ENCODE assay signal across 9 cellular contexts in the genomic region with DNA sequence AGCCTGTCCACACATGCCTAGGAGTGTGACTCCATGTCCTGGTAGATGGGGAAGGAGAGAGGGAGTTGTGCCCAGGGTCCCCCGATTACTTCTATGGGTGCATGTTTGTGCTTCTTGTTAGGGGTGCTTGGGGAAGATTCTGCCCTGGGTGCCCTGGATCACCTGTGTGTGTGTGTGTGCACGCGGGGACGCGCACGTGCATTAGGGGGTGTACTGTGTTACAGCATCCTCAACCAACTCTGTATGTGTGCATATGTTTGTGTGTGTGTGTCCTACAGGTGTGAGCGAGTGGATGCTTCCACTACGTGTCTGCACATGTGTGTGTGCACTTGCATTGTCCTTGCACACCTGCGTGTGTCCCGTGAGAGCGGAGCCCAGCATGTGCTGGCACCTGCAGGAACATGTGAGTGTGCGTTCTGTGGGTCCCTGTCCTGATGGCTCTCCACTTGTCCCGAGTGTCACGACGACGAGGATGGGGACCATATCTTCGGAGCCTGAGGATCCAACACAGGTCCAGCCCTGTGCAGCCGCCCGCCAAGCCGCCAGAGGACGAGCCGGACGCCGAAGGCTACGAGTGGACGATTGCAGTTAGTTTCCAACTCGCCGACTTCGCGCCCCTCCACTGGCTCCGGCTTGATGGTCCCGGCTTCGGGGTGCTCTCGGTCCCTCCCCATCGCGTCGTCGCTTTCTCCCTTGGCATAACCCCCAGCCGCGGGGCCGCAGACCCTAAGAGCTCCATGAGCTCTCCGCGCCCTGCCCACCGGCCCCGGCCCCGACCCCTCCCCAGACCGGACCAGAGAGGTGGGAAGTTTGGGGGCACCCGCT. TPM values are rescaled to one million over a fixed set of nuclear protein-coding genes. Genes with fewer than 3 reads are reported as not detected.
A peak's percentile ranks its signal among the peaks of the same experiment; 100 is the strongest.
DNase-seq lines count a peak whose midpoint lies in the region; ATAC-seq, FAIRE-seq and TF ChIP-seq lines count a peak whose summit lies in the region.
"Had no signal": no experiment of that assay in that cellular context is flagged by ENCODE, and none has a peak within 500 bp of the region (broad histone marks: within the 10 kb centered on the region; RNA-seq: fewer than 3 reads in every experiment).

No MANE protein-coding gene starts in this region.

- H3K9me3 Mint-ChIP-seq in CD4-positive, alpha-beta T cell, result no peaks in the 10 kb centered on the region

- no peak overlapping the region for H3K9ac ChIP-seq in iPS-18a (ENCODE audit: low read length)

- no peaks in the 10 kb centered on the region for H3K36me3 Mint-ChIP-seq in CD4-positive, alpha-beta T cell (ENCODE audit: low read depth)

- 23 to 62% (median 30%) methylated on average over 6 to 48 of the region's 48 CpGs for WGBS in adrenal gland, 4 donors

- DNase-seq in adrenal gland, result peak in 1 of 7 donors; percentile 56
- no peak for DNase-seq in skeletal muscle cell (ENCODE audit: low read depth)
- no peak for DNase-seq in HPDE6-E6E7 (ENCODE audit: extremely low spot score)
- DNase-seq in RCC 7860 (ENCODE audit: low spot score), result no peak
- no peak for DNase-seq in NCI-H1694 (lab: John Stamatoyannopoulos, UW)
- DNase-seq in CD4-positive, alpha-beta T cell, result no peak
- DNase-seq: central memory CD4-positive, alpha-beta T cell had no signal

- CTCF ChIA-PET in CD4-positive, alpha-beta T cell (lab: Charles Lee), result no interaction called here

- H3K4me3 Mint-ChIP-seq in CD4-positive, alpha-beta T cell, result no peak overlapping the region

- peak overlapping the region in 3 of 4 donors; percentile 11 to 87 (median 58) for H3K4me3 ChIP-seq in adrenal gland
- H3K4me3 ChIP-seq in iPS-18a (ENCODE audit: low read length), result peak overlapping the region; percentile 50
- peak overlapping the region; percentile 63 for H3K4me3 ChIP-seq in skeletal muscle cell (ENCODE audit: low read depth, low read length)

- no peak for FAIRE-seq in RCC 7860 (lab: Jason Lieb, UNC)

- TF ChIP-seq CTCF in adrenal gland (IDR thresholded peaks at IDR 0.05), result no peak
- TF ChIP-seq CTCF in CD4-positive, alpha-beta T cell (IDR thresholded peaks at IDR 0.05), result no peak

- H3K27me3 ChIP-seq in adrenal gland (peaks cover 15% of the 10 kb centered on the region), iPS-18a (ENCODE audit: control insufficient read depth, insufficient read depth, low read length) (peaks cover 21% of the 10 kb centered on the region)
- H3K27me3 ChIP-seq in CD4-positive, alpha-beta T cell (ENCODE audit: control insufficient read depth, insufficient read depth, low read length), result peaks cover 42% of the 10 kb centered on the region

- no peak overlapping the region for H3K27ac Mint-ChIP-seq in CD4-positive, alpha-beta T cell

- TF ChIP-seq POLR2A in adrenal gland (IDR thresholded peaks at IDR 0.05), result no peak

- H3K27ac ChIP-seq in adrenal gland (peak overlapping the region in 2 of 5 donors; percentile 57 to 78), iPS-18a (ENCODE audit: low read length) (no peak overlapping the region)
- no peak overlapping the region for H3K27ac ChIP-seq in CD4-positive, alpha-beta T cell (ENCODE audit: low read depth, low read length)

- H3K36me3 ChIP-seq in adrenal gland (replicated peaks in 1 of 2), result no peaks in the 10 kb centered on the region
- no peaks in the 10 kb centered on the region for H3K36me3 ChIP-seq in iPS-18a (ENCODE audit: control insufficient read depth, low read depth, low read length)

- H3K4me1 ChIP-seq in adrenal gland (replicated peaks in 1 of 2), result peaks cover 0 to 6% of the 10 kb centered on the region in 2 donors
- no peaks in the 10 kb centered on the region for H3K4me1 ChIP-seq in iPS-18a (ENCODE audit: control insufficient read depth, low read depth, low read length)

- intact Hi-C loops in adrenal gland (cut with DNase I), result loop anchor here in 1 of 2 donors (10.0 kb wide), 1 partner anchor 68 kb away; no protein-coding TSS in a partner anchor
- intact Hi-C loops in CD4-positive, alpha-beta T cell (cut with DNase I, micrococcal nuclease), result no loop called here

- ATAC-seq in GM19023 (IDR thresholded peaks at IDR 0.05; ENCODE audit: unreplicated experiment), result peak; percentile 19
- ATAC-seq in CD4-positive, alpha-beta T cell (ENCODE audit: poor library complexity), result no peak

- peaks cover 16% of the 10 kb centered on the region for H3K27me3 Mint-ChIP-seq in CD4-positive, alpha-beta T cell

- H3K9me3 ChIP-seq in adrenal gland (replicated peaks in 1 of 3) (no peaks in the 10 kb centered on the region), iPS-18a (ENCODE audit: control insufficient read depth, low read depth, low read length) (no peaks in the 10 kb centered on the region)
- H3K9me3 ChIP-seq in CD4-positive, alpha-beta T cell (ENCODE audit: control insufficient read depth, low read length), result no peaks in the 10 kb centered on the region

- H3K4me1 Mint-ChIP-seq in CD4-positive, alpha-beta T cell (ENCODE audit: low read depth), result no peaks in the 10 kb centered on the region

- POLR2A ChIA-PET in CD4-positive, alpha-beta T cell (lab: Charles Lee), result no interaction called here

RNA-seq across cellular contexts. Expression of a gene that starts 6.0 kb away (rescaled TPM):
- total RNA-seq in adrenal gland, result 10 to 100 TPM in 1 of 8 donors, 1 to 10 TPM in 5, not detected in 2; 1.2 to 10.5 (median 4.8) TPM
- polyA plus RNA-seq in adrenal gland, result 10 to 100 TPM in 2 of 3 donors, not detected in 1; 10.4 to 12.9 TPM
- 1 to 10 TPM; 1.5 to 1.6 TPM for total RNA-seq in CD4-positive, alpha-beta T cell

RNA-seq across cellular contexts. Expression of a gene that starts 14.2 kb away (rescaled TPM):
- 1 to 10 TPM in 2 of 8 donors, under 1 TPM in 2, not detected in 4; 0.41 to 1.4 (median 0.98) TPM for total RNA-seq in adrenal gland
- 1 to 10 TPM in 1 of 3 donors, under 1 TPM in 2; 0.54 to 3.0 (median 0.72) TPM for polyA plus RNA-seq in adrenal gland
- total RNA-seq in CD4-positive, alpha-beta T cell, result under 1 TPM in 1 of 2 experiments, not detected in 1; 0.17 TPM

RNA-seq across cellular contexts. Expression of a gene that starts 28.5 kb away (rescaled TPM):
- total RNA-seq in adrenal gland, result 1 to 10 TPM in 5 of 8 donors, under 1 TPM in 2, not detected in 1; 0.57 to 3.8 (median 1.8) TPM
- polyA plus RNA-seq in adrenal gland, result 1 to 10 TPM; 1.3 to 5.1 (median 2.2) TPM
- under 1 TPM in 1 of 2 experiments, not detected in 1; 0.25 TPM for total RNA-seq in CD4-positive, alpha-beta T cell
